Comparison of ENCODE assay signal across 8 cellular contexts in the genomic region with DNA sequence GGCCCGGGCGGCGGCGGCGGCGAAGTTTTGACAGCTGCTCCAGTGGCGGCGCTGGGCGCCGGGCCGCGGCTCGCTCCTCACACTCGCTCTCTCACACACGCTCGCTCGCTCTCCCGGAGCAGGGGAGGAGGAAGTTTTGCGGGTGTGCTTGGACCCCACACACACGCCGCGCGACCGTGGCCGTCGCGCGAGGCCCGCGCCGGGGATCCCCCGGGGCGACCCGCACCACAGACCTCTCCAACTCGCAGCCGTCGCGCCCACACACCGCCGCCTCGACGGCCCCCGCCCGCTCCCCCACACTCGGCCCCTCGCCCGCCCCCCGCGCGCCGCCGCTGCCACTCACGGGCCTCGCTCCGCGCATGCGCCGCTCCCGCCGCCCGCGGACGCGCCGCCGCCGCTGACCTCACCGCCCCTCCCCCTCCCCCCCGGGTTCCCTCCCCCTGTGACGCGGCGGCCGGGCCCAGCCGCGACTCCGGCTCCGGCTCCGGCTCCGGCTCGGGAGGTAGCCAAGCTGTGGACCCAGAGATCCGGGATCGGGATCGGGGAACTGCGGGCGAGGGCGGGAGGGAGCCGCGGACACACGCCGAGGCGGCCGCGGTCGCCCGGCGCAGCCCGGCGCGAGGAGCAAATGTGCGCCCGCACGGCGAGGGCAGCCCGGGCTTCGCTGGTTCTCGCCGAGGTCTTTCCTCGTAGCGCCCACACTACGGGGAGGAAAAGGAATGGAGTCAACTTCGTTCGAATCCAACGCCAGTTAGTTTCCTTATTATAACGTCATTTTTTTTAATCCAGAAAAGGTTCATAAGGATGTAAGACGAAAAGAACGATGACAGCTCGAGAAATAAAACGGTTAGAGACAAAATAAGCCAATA. TPM values are rescaled to one million over a fixed set of nuclear protein-coding genes. Genes with fewer than 3 reads are reported as not detected.
DNase-seq lines count a peak whose midpoint lies in the region; ATAC-seq, FAIRE-seq and TF ChIP-seq lines count a peak whose summit lies in the region.

No MANE protein-coding gene starts in this region.

- H3K23ac ChIP-seq in H1 (ENCODE audit: insufficient read length), result no peak overlapping the region
- H3K23ac ChIP-seq in mesenchymal stem cell (ENCODE audit: low read length in 2 of 2), result no peak overlapping the region

- no peak for FAIRE-seq in H1 (lab: Jason Lieb, UNC)

- no peaks in the 10 kb centered on the region for H3K27me3 Mint-ChIP-seq in CD4-positive, alpha-beta memory T cell

- H4K8ac ChIP-seq in H1 (ENCODE audit: extremely low read depth, insufficient read depth, low read length), result peak overlapping the region; percentile 28
- no peak overlapping the region for H4K8ac ChIP-seq in mesenchymal stem cell (ENCODE audit: low read length)

- H3K79me2 ChIP-seq in H1 (ENCODE audit: control insufficient read depth in 1 of 2, insufficient read depth in 2 of 2, low read length in 2 of 2), result peaks cover 4 to 33% of the 10 kb centered on the region in 2 experiments

- TF ChIP-seq RAD21 in H1 (IDR thresholded peaks at IDR 0.05 in 1 of 2, conservative IDR thresholded peaks at IDR 0.05 in 1 of 2; ENCODE audit: low read depth in 2 of 2, low read length in 2 of 2), result peak in 1 of 2 experiments; percentile 49; a peak in 2 of 4 replicates

- peak overlapping the region; percentile 73; the same call in 1 of the 2 replicates for H2AFZ ChIP-seq in H1 (ENCODE audit: low read length)
- H2AFZ ChIP-seq in mesenchymal stem cell (ENCODE audit: low read depth, low read length), result peak overlapping the region; percentile 39

- H3K9me3 ChIP-seq in CD4-positive, alpha-beta memory T cell (ENCODE audit: control insufficient read depth in 1 of 2, low read length in 2 of 2), result no peaks in the 10 kb centered on the region
- H3K9me3 ChIP-seq in H1 (ENCODE audit: insufficient read depth in 2 of 2, low read depth in 1 of 2, low read length in 1 of 2) (no peaks in the 10 kb centered on the region; a peak in 1 of 4 replicates), mesenchymal stem cell (ENCODE audit: control insufficient read depth, low read length) (no peaks in the 10 kb centered on the region)

- peak overlapping the region; percentile 57 for H4K5ac ChIP-seq in H1 (ENCODE audit: insufficient read length, low read depth, low read length)

- no peak overlapping the region for H4K91ac ChIP-seq in H1 (replicated peaks; ENCODE audit: insufficient read length, low read length)
- H4K91ac ChIP-seq in mesenchymal stem cell (ENCODE audit: low read length), result peak overlapping the region; percentile 86

- peak overlapping the region; percentile 85 to 97 (median 96) for H3K27ac Mint-ChIP-seq in CD4-positive, alpha-beta memory T cell

- peak overlapping the region; percentile 88 for H3K27ac ChIP-seq in CD4-positive, alpha-beta memory T cell (ENCODE audit: low read depth, low read length)
- H3K27ac ChIP-seq in HL-60 (replicated peaks) (peak overlapping the region; percentile 86), H1 (ENCODE audit: low read depth, low read length) (no peak overlapping the region), mesenchymal stem cell (ENCODE audit: low read length, poor library complexity, severe bottlenecking) (peak overlapping the region; percentile 81)

- peaks cover 7% of the 10 kb centered on the region; the same call in 1 of the 2 replicates for H3K23me2 ChIP-seq in H1 (ENCODE audit: low read depth, low read length)

- 0 out of 3 replicates have a peak, but pooled peaks of 1 of the 2 experiments have one; percentile 14 for TF ChIP-seq POLR2A in H1 (IDR thresholded peaks at IDR 0.05; ENCODE audit: control extremely low read depth in 1 of 2, low read depth in 2 of 2, low read length in 2 of 2)

- no peak overlapping the region for H2BK12ac ChIP-seq in H1 (ENCODE audit: low read depth, low read length)
- H2BK12ac ChIP-seq in mesenchymal stem cell (ENCODE audit: low read length in 2 of 2), result peak overlapping the region in 1 of 2 experiments; percentile 77

- no peaks in the 10 kb centered on the region for H3K9me3 Mint-ChIP-seq in CD4-positive, alpha-beta memory T cell

- H3K4ac ChIP-seq in H1 (replicated peaks; ENCODE audit: insufficient read length, low read depth, low read length) (no peak overlapping the region), mesenchymal stem cell (ENCODE audit: low read depth in 1 of 2, low read length in 2 of 2) (peak overlapping the region in 1 of 2 experiments; percentile 69)

- no peak overlapping the region for H3K14ac ChIP-seq in H1 (ENCODE audit: insufficient read length)
- H3K14ac ChIP-seq in mesenchymal stem cell (ENCODE audit: low read length in 2 of 2), result peak overlapping the region in 1 of 2 experiments; percentile 60

- peak; percentile 87 to 91 (median 89) for DNase-seq in CD4-positive, alpha-beta memory T cell
- peak; percentile 69 to 91 for DNase-seq in HL-60 (ENCODE audit: low read depth in 1 of 2, low spot score in 1 of 2)
- DNase-seq in NK-92 (lab: John Stamatoyannopoulos, UW; ENCODE audit: unreplicated experiment), result peak; percentile 60
- DNase-seq in activated CD8-positive, alpha-beta memory T cell treated with anti-CD3 and anti-CD28 coated beads for 48 hours (ENCODE audit: low read depth in 2 of 3, low spot score in 2 of 3), result peak; percentile 78 to 82 (median 81)
- DNase-seq in H1 (ENCODE audit: low read depth in 1 of 2, low spot score in 2 of 2), result peak; percentile 69 to 97
- DNase-seq in mesenchymal stem cell, result peak; percentile 93
- DNase-seq in stimulated activated CD8-positive, alpha-beta memory T cell treated with anti-CD3 and anti-CD28 coated beads, Interleukin-12 subunit alpha, Interleukin-12 subunit beta, amount 100 ng/mL, for 24 hours (ENCODE audit: extremely low read depth), result peak; percentile 77

- CTCF ChIA-PET in CD4-positive, alpha-beta memory T cell (lab: Charles Lee; ENCODE audit: partially characterized antibody), result no interaction called here
- CTCF ChIA-PET in H1 (lab: Charles Lee; ENCODE audit: partially characterized antibody), result no interaction called here

- H3K27me3 ChIP-seq in CD4-positive, alpha-beta memory T cell (ENCODE audit: insufficient read depth, low read length), result no peaks in the 10 kb centered on the region
- no peaks in the 10 kb centered on the region for H3K27me3 ChIP-seq in HL-60 (ENCODE audit: insufficient read depth, poor library complexity, severe bottlenecking)
- H3K27me3 ChIP-seq in H1 (replicated peaks in 1 of 4; ENCODE audit: control insufficient read depth in 3 of 4, extremely low read depth in 1 of 4, insufficient read depth in 3 of 4, low read length in 3 of 4), result no peaks in the 10 kb centered on the region; a peak in 2 of 7 replicates
- H3K27me3 ChIP-seq in mesenchymal stem cell (ENCODE audit: control insufficient read depth in 1 of 2, insufficient read depth in 1 of 2, low read length in 2 of 2), result no peaks in the 10 kb centered on the region

- peaks cover 0 to 5% of the 10 kb centered on the region in 2 experiments for H4K20me1 ChIP-seq in H1 (replicated peaks in 1 of 2; ENCODE audit: control insufficient read depth in 1 of 2, insufficient read depth in 2 of 2, low read length in 2 of 2)

- H3K9ac ChIP-seq in H1 (replicated peaks in 1 of 4; ENCODE audit: extremely low read depth in 1 of 4, low read depth in 3 of 4, low read length in 3 of 4) (peak overlapping the region in 1 of 4 experiments; percentile 36; a peak in 1 of 7 replicates), mesenchymal stem cell (ENCODE audit: low read length) (peak overlapping the region; percentile 94)

- no peak overlapping the region for H2BK20ac ChIP-seq in H1 (ENCODE audit: low read length)

- H2BK120ac ChIP-seq in H1 (replicated peaks; ENCODE audit: low read depth, low read length) (no peak overlapping the region), mesenchymal stem cell (ENCODE audit: low read depth, low read length) (peak overlapping the region; percentile 61)

- H3K4me1 Mint-ChIP-seq in CD4-positive, alpha-beta memory T cell, result peaks cover 11 to 32% (median 16%) of the 10 kb centered on the region in 4 donors

- H2AK5ac ChIP-seq in H1 (ENCODE audit: low read depth, low read length) (no peak overlapping the region), mesenchymal stem cell (ENCODE audit: low read length, severe bottlenecking) (no peak overlapping the region)

- peak; percentile 45 for ATAC-seq in GM19452 (IDR thresholded peaks at IDR 0.05; ENCODE audit: unreplicated experiment)

- H3K4me3 Mint-ChIP-seq in CD4-positive, alpha-beta memory T cell, result peak overlapping the region; percentile 83 to 90 (median 86)

- no peak for TF ChIP-seq CTCF in HL-60 (IDR thresholded peaks at IDR 0.05; ENCODE audit: insufficient read depth, low read length)
- no peak for TF ChIP-seq CTCF in H1 (IDR thresholded peaks at IDR 0.05; ENCODE audit: control extremely low read depth in 1 of 3, insufficient read depth in 1 of 3, low read depth in 1 of 3, low read length in 3 of 3)

- no peak overlapping the region for H3K56ac ChIP-seq in H1 (replicated peaks; ENCODE audit: insufficient read length, low read depth, low read length)

- H2BK5ac ChIP-seq in H1 (ENCODE audit: low read depth, low read length), result no peak overlapping the region; the same call in 1 of the 2 replicates
- peak overlapping the region; percentile 44 for H2BK5ac ChIP-seq in mesenchymal stem cell (ENCODE audit: low read depth, low read length, poor library complexity, severe bottlenecking)

- H3K18ac ChIP-seq in H1 (ENCODE audit: extremely low read depth, low read length) (no peak overlapping the region), mesenchymal stem cell (ENCODE audit: low read depth in 1 of 2, low read length in 2 of 2) (peak overlapping the region; percentile 86 to 92)

- H3K4me1 ChIP-seq in CD4-positive, alpha-beta memory T cell (ENCODE audit: insufficient read depth, low read length), result peaks cover 28% of the 10 kb centered on the region
- peaks cover 0 to 3% (median 1%) of the 10 kb centered on the region in 4 experiments; a peak in 3 of 7 replicates for H3K4me1 ChIP-seq in H1 (replicated peaks in 1 of 4; ENCODE audit: control insufficient read depth in 3 of 4, insufficient read depth in 4 of 4, low read length in 3 of 4)
- peaks cover 5% of the 10 kb centered on the region for H3K4me1 ChIP-seq in mesenchymal stem cell (ENCODE audit: control insufficient read depth, insufficient read depth, low read depth, low read length)

- POLR2A ChIA-PET in CD4-positive, alpha-beta memory T cell (lab: Charles Lee; ENCODE audit: partially characterized antibody), result interaction anchor here (1.2 to 4.8 kb wide), 4 partner anchors 23 to 237 kb away, joined by 3 to 49 read pairs (median 6); no protein-coding TSS in a partner anchor
- POLR2A ChIA-PET in H1 (lab: Charles Lee; ENCODE audit: partially characterized antibody), result interaction anchor here (1.5 kb wide), 1 partner anchor 15 kb away, joined by 3 read pairs; no protein-coding TSS in a partner anchor

- peak overlapping the region; percentile 17 to 70 for H3K4me3 ChIP-seq in CD4-positive, alpha-beta memory T cell (ENCODE audit: low read length in 2 of 2)
- peak overlapping the region; percentile 71 for H3K4me3 ChIP-seq in HL-60 (replicated peaks; ENCODE audit: insufficient read depth, low read length)
- H3K4me3 ChIP-seq in H1 (ENCODE audit: extremely low read depth in 1 of 4, insufficient read depth in 2 of 4, low read depth in 3 of 4, low read length in 4 of 4), result peak overlapping the region; percentile 45 to 91 (median 61)
- H3K4me3 ChIP-seq in mesenchymal stem cell (ENCODE audit: insufficient read depth in 1 of 2, low read depth in 1 of 2, low read length in 2 of 2), result peak overlapping the region; percentile 79 to 89

- intact Hi-C loops in CD4-positive, alpha-beta memory T cell (cut with micrococcal nuclease), result loop anchor here (1.0 to 5.0 kb wide), 2 partner anchors 27 to 914 kb away; no protein-coding TSS in a partner anchor

- peak in 1 of 2 experiments; percentile 78; a peak in 1 of 3 replicates for TF ChIP-seq EP300 in H1 (IDR thresholded peaks at IDR 0.05; ENCODE audit: borderline replicate concordance in 1 of 2, low read depth in 2 of 2, low read length in 2 of 2)

- WGBS in H1 (ENCODE audit: extremely low coverage in 1 of 2, insufficient coverage in 1 of 2, insufficient read length in 1 of 2, insufficient replicate concordance in 2 of 2, low coverage in 1 of 2, low lambda C conversion rate in 2 of 2, missing lambda C conversion rate in 1 of 2), 2 experiments, result 2% methylated on average over 22 of the region's 118 CpGs; no CpG with 5 or more reads in 1 of the 2 experiments
- under 1% methylated on average over 55 of the region's 118 CpGs for whole genome bisulfite sequencing in mesenchymal stem cell

- H3K4me2 ChIP-seq in H1 (ENCODE audit: insufficient read depth in 1 of 2, low read depth in 2 of 2, low read length in 2 of 2), result peak overlapping the region; percentile 59 to 70
- H3K4me2 ChIP-seq in mesenchymal stem cell (ENCODE audit: low read length, poor library complexity, severe bottlenecking), result peak overlapping the region; percentile 79

- H3K36me3 ChIP-seq in CD4-positive, alpha-beta memory T cell (ENCODE audit: insufficient read depth, low read length), result no peaks in the 10 kb centered on the region
- H3K36me3 ChIP-seq in H1 (ENCODE audit: control insufficient read depth in 2 of 4, insufficient read depth in 4 of 4, low read length in 3 of 4), result no peaks in the 10 kb centered on the region
- H3K36me3 ChIP-seq in mesenchymal stem cell (ENCODE audit: control insufficient read depth in 1 of 2, insufficient read depth in 2 of 2, low read depth in 1 of 2, low read length in 2 of 2), result no peaks in the 10 kb centered on the region

- H2BK15ac ChIP-seq in H1 (ENCODE audit: low read length), result no peak overlapping the region
- peak overlapping the region; percentile 69 for H2BK15ac ChIP-seq in mesenchymal stem cell (ENCODE audit: low read depth, poor library complexity, severe bottlenecking)

- H3K36me3 Mint-ChIP-seq in CD4-positive, alpha-beta memory T cell, result peaks cover 0 to 15% of the 10 kb centered on the region in 2 donors

- H3K79me1 ChIP-seq in H1 (ENCODE audit: low read depth, low read length) (no peaks in the 10 kb centered on the region), mesenchymal stem cell (replicated peaks; ENCODE audit: low read length, poor library complexity, severe bottlenecking) (no peaks in the 10 kb centered on the region)

RNA-seq across cellular contexts. Expression of gene KMT2C, which starts 0.7 kb away (rescaled TPM):
- 100 to 1,000 TPM; 114 to 129 TPM for total RNA-seq in CD4-positive, alpha-beta memory T cell
- polyA plus RNA-seq in CD4-positive, alpha-beta memory T cell, result 10 to 100 TPM in 1 of 2 donors, 1 to 10 TPM in 1; 2.7 to 34.6 TPM
- total RNA-seq in H1 (2021; fragmentation: NEBNext Ultra II Directional; extraction: Animal tissue kit (Norgen Biotek cat#: 25700)), result 40.3 and 40.8 TPM in 2 replicates
- polyA plus RNA-seq in H1 (2011; rRNA removed), result 7.7 and 9.1 TPM in 2 replicates
- polyA plus RNA-seq in H1 (2011; cell fraction: cytosol; rRNA removed), result 8.4 TPM
- 26.2 TPM for polyA plus RNA-seq in H1 (2011; cell fraction: nucleus; rRNA removed)
- polyA plus RNA-seq in H1 (2012, experiment 1 of 2), result 11.3 to 14.9 TPM (median 13.5 TPM) in 4 replicates
- 0.46 TPM for polyA plus RNA-seq in H1 (2012, experiment 2 of 2)
- 7.9 TPM for polyA plus RNA-seq in H1 (2013, experiment 1 of 2)
- 6.6 TPM for polyA plus RNA-seq in H1 (2013, experiment 2 of 2)
- 38.0 and 51.4 TPM in 2 replicates for polyA minus RNA-seq in H1 (2011; rRNA and poly(A)+ RNA removed)
- polyA minus RNA-seq in H1 (2011; cell fraction: cytosol; rRNA and poly(A)+ RNA removed), result 23.0 TPM
- 79.7 TPM for polyA minus RNA-seq in H1 (2011; cell fraction: nucleus; rRNA and poly(A)+ RNA removed)
- 7.0 TPM for polyA plus RNA-seq in mesenchymal stem cell (2013, experiment 1 of 2)
- 7.0 TPM for polyA plus RNA-seq in mesenchymal stem cell (2013, experiment 2 of 2)
